Comparison of ENCODE assay signal across 8 cellular contexts in the genomic region with DNA sequence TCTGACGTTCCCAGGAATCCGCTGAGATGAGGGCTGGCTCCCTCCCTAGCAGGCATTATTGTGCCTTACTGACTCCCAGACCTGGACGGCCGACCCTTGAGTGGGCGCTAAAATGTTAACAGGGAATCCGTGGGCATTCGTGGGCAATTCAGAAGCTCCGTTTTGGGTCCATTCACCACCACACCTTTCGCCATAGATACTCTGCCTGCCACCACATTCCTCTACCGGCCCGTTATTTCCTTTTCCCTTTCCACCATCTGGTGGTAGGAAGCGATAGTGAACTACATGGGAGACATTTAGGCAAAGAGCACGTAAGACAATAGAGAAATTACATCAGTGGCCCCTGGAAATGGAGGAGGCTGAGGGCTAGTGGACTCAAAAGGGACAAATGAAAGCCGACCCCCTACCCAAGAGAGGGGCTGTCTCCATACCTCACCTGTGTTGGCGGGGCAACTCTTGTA. TPM values are rescaled to one million over a fixed set of nuclear protein-coding genes. Genes with fewer than 3 reads are reported as not detected.
A peak's percentile ranks its signal among the peaks of the same experiment; 100 is the strongest.
DNase-seq lines count a peak whose midpoint lies in the region; ATAC-seq and TF ChIP-seq lines count a peak whose summit lies in the region.

No MANE protein-coding gene starts in this region.

- no peak overlapping the region for H2BK120ac ChIP-seq in trophoblast cell (ENCODE audit: insufficient read depth, low read length, poor library complexity)

- BruUV-seq in PC-9 (replicated peaks; lab: Mats Ljungman, UMichigan): TSS peak; percentile 52

- ATAC-seq in left ventricle myocardium superior (peak; percentile 82), HG03378 (IDR thresholded peaks at IDR 0.05; ENCODE audit: unreplicated experiment) (no peak)

- no peak overlapping the region for H3K9ac ChIP-seq in trophoblast cell (ENCODE audit: low read length)

- H4K20me1 ChIP-seq in PC-9 (ENCODE audit: insufficient read depth): peaks cover 5% of the 10 kb centered on the region; the same call in 1 of the 2 replicates

- H3K27me3 ChIP-seq in PC-9 (ENCODE audit: insufficient read depth, low read depth) (no peaks in the 10 kb centered on the region), ascending aorta (no peaks in the 10 kb centered on the region), trophoblast cell (ENCODE audit: insufficient read depth, low read length) (no peaks in the 10 kb centered on the region)

- H3K27ac ChIP-seq in PC-9 (peak overlapping the region; percentile 77), ascending aorta (peak overlapping the region; percentile 56 to 66), trophoblast cell (ENCODE audit: low read depth, low read length) (peak overlapping the region; percentile 64)

- H3K79me2 ChIP-seq in PC-9 (ENCODE audit: low read depth): peaks cover 32% of the 10 kb centered on the region
- peaks cover 13% of the 10 kb centered on the region for H3K79me2 ChIP-seq in trophoblast cell (ENCODE audit: control insufficient read depth, insufficient read depth, low read length, poor library complexity)

- H2AK5ac ChIP-seq in trophoblast cell (ENCODE audit: low read length): no peak overlapping the region

- H3K23ac ChIP-seq in trophoblast cell (ENCODE audit: low read length): no peak overlapping the region

- H3K4me1 ChIP-seq in PC-9 (replicated peaks; ENCODE audit: insufficient read depth) (peaks cover 33% of the 10 kb centered on the region), ascending aorta (no peaks in the 10 kb centered on the region), trophoblast cell (ENCODE audit: control insufficient read depth in 1 of 2, insufficient read depth in 2 of 2, low read length in 2 of 2) (peaks cover 6% of the 10 kb centered on the region in 2 experiments)

- H2AFZ ChIP-seq in PC-9 (peak overlapping the region; percentile 74), trophoblast cell (ENCODE audit: insufficient read depth, low read length, poor library complexity) (no peak overlapping the region)

- no peak overlapping the region for H3K4ac ChIP-seq in trophoblast cell (ENCODE audit: low read depth, low read length)

- no peak overlapping the region for H3K14ac ChIP-seq in trophoblast cell (ENCODE audit: low read length)

- H3K36me3 ChIP-seq in PC-9 (ENCODE audit: low read depth) (no peaks in the 10 kb centered on the region), ascending aorta (no peaks in the 10 kb centered on the region), trophoblast cell (ENCODE audit: control insufficient read depth in 1 of 2, insufficient read depth in 2 of 2, low read length in 2 of 2) (no peaks in the 10 kb centered on the region)

- H4K8ac ChIP-seq in trophoblast cell (ENCODE audit: low read depth, low read length): no peak overlapping the region

- H2BK12ac ChIP-seq in trophoblast cell (ENCODE audit: low read length): no peak overlapping the region

- H3K18ac ChIP-seq in trophoblast cell (ENCODE audit: low read length): no peak overlapping the region

- TF ChIP-seq CTCF in PC-9 (conservative IDR thresholded peaks at IDR 0.05) (peak; percentile 60), ascending aorta (IDR thresholded peaks at IDR 0.05) (peak; percentile 43 to 71 (median 51))

- H2BK5ac ChIP-seq in trophoblast cell (ENCODE audit: low read depth, low read length, poor library complexity): peak overlapping the region; percentile 36

- peak overlapping the region; percentile 89 for H4K91ac ChIP-seq in trophoblast cell (ENCODE audit: low read depth, low read length)

- CTCF ChIA-PET in PC-9 (lab: Charles Lee): interaction anchor here (0.6 to 1.2 kb wide), 2 partner anchors 227 to 295 kb away, joined by 5 to 12 read pairs; no protein-coding TSS in a partner anchor

- intact Hi-C loops in PC-9 (cut with micrococcal nuclease; ENCODE audit: unreplicated experiment) (loop anchor here (1.0 to 5.0 kb wide), 5 partner anchors 41 to 344 kb away; no protein-coding TSS in a partner anchor), ascending aorta (cut with DNase I) (loop anchor here (1.0 to 10.0 kb wide), 6 partner anchors 104 to 514 kb away; a partner anchor contains a TSS), left ventricle myocardium superior (cut with micrococcal nuclease) (loop anchor here (5.0 to 10.0 kb wide), 3 partner anchors 144 to 504 kb away; no protein-coding TSS in a partner anchor)

- H3K9me3 ChIP-seq in PC-9 (ENCODE audit: insufficient read depth, low read depth): no peaks in the 10 kb centered on the region
- H3K9me3 ChIP-seq in ascending aorta: no peaks in the 10 kb centered on the region
- H3K9me3 ChIP-seq in trophoblast cell (ENCODE audit: insufficient read depth, low read depth, low read length): no peaks in the 10 kb centered on the region

- H3F3A ChIP-seq in PC-9 (ENCODE audit: insufficient read depth, low read depth): peaks cover 15% of the 10 kb centered on the region

- H3K9me2 ChIP-seq in PC-9 (ENCODE audit: insufficient read depth): no peaks in the 10 kb centered on the region

- H3K79me1 ChIP-seq in trophoblast cell (ENCODE audit: low read length): peaks cover 14% of the 10 kb centered on the region

- DNase-seq in DMS153 (lab: John Stamatoyannopoulos, UW) (peak; percentile 31), HPDE6-E6E7 (ENCODE audit: extremely low spot score) (peak; percentile 43), PC-9 (peak; percentile 47 to 70), ascending aorta (ENCODE audit: low spot score in 2 of 2) (no peak), left ventricle myocardium superior (no peak), trophoblast cell (peak in 1 of 2 donors; percentile 70), occipital lobe (lab: John Stamatoyannopoulos, UW) (no peak)

- peak overlapping the region; percentile 91 for H3K4me2 ChIP-seq in PC-9
- H3K4me2 ChIP-seq in trophoblast cell (ENCODE audit: low read length): peak overlapping the region; percentile 82

- H4K12ac ChIP-seq in trophoblast cell (ENCODE audit: low read depth, low read length): peak overlapping the region; percentile 35

- no CpG with 5 or more reads among the region's 15 CpGs for WGBS in trophoblast cell (ENCODE audit: extremely low coverage, insufficient coverage, insufficient read length)

- POLR2A ChIA-PET in PC-9 (lab: Charles Lee; ENCODE audit: unreplicated experiment): no interaction called here

- H3K4me3 ChIP-seq in PC-9 (peak overlapping the region; percentile 65; the same call in 1 of the 2 replicates), ascending aorta (peak overlapping the region; percentile 57 to 92), trophoblast cell (ENCODE audit: low read depth, low read length) (peak overlapping the region; percentile 70)

RNA-seq across cellular contexts. Expression of a gene that starts 1.0 kb away (rescaled TPM):
- total RNA-seq in PC-9 (2021) (42.5 and 58.3 TPM in 2 replicates), ascending aorta (27.4 TPM), left ventricle myocardium superior (73.4 TPM), occipital lobe (16.4 TPM)
- 115 and 120 TPM in 2 replicates for polyA plus RNA-seq in trophoblast cell (2013)

Comparison
In these comparisons a context has a peak if more than half of its experiments do, and no peak if none do; other contexts are left out.
1. DNase-seq: peak in DMS153 (single experiment), HPDE6-E6E7 (single experiment) and PC-9 (2 of 2); none in ascending aorta (0 of 2), left ventricle myocardium superior (single experiment) and occipital lobe (single experiment).
2. Peak in every context shown above with its lines, with median percentiles within 50 percentile points of each other: H3K27ac ChIP-seq and H3K4me3 ChIP-seq.